In the genomic region with DNA sequence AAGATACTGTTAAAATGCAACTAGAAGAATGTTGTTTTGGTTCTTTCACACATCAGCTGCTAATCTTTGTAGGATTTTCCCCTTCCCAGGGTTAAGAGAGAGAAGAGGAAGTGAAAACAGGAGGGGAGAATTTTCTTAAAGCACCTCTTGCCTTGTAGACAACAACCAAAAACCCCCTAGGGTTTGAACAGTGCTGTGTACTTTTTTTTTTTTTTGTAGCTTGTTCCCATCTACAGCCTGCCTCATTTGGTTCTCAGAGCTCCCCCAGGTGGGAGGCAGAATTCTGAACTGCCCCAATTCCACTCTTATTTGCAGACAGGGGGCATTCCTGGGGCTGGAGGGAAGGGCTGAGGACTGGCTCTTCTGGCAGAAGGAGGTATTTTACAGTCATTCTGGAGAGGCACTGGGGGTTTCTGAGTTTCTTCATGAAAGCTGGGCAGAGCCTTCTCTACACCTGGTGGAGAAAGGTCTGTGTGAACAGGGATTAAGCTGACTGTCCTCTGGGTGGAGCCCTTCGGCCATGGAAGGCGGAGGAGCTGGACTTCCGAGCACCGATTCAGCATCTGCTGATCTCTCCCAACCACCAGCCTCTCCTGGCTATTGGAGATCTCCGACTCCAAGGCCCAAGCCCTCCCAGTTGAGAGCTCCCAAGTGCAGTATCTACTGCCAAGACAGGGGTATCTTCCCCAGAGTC, we compare ENCODE assay signal across 8 cellular contexts. TPM values are rescaled to one million over a fixed set of nuclear protein-coding genes. Genes with fewer than 3 reads are reported as not detected.
DNase-seq lines count a peak whose midpoint lies in the region; ATAC-seq, FAIRE-seq and TF ChIP-seq lines count a peak whose summit lies in the region.

No MANE protein-coding gene starts in this region.

- H3K9ac ChIP-seq in GM12878 (ENCODE audit: control insufficient read depth, insufficient read depth, low read length) (peak overlapping the region; percentile 7; the same call in 1 of the 2 replicates), keratinocyte (ENCODE audit: control insufficient read depth, extremely low read depth, insufficient read depth, low read length) (no peak overlapping the region)

- TF ChIP-seq EP300 in GM12878 (IDR thresholded peaks at IDR 0.05; ENCODE audit: borderline replicate concordance in 1 of 2, control insufficient read depth in 1 of 2, low read depth in 2 of 2, low read length in 2 of 2) (peak; percentile 97 to 98), upper lobe of left lung (IDR thresholded peaks at IDR 0.05) (no peak)

- H3K9me1 ChIP-seq in keratinocyte (ENCODE audit: control insufficient read depth, extremely low read depth, insufficient read depth, low read length): no peaks in the 10 kb centered on the region

- intact Hi-C loops in GM12878 (cut with micrococcal nuclease; ENCODE audit: unreplicated experiment): loop anchor here (1.0 to 5.0 kb wide), 7 partner anchors 12 to 1052 kb away; no protein-coding TSS in a partner anchor

- POLR2A ChIA-PET in GM12878 (lab: Charles Lee): interaction anchor here (0.7 to 7.9 kb wide), 23 partner anchors 9 to 306 kb away, joined by 3 to 117 read pairs (median 11); a partner anchor contains a TSS

- CTCF ChIA-PET in GM12878 (lab: Yijun Ruan, JAX): interaction anchor here (0.6 to 11.9 kb wide), 61 partner anchors 9 to 1401 kb away, joined by 3 to 193 read pairs (median 5); a partner anchor contains a TSS

- dilution Hi-C loops in keratinocyte (cut with MboI; ENCODE audit: extremely low pct_ligation_motif_present, low sequenced_read_pairs): no loop called here

- H3K27ac ChIP-seq in GM12878 (ENCODE audit: control insufficient read depth, insufficient read depth) (peak overlapping the region; percentile 29), keratinocyte (ENCODE audit: control insufficient read depth, insufficient read depth, low read length) (no peak overlapping the region), upper lobe of left lung (no peak overlapping the region)

- TSS peak; percentile 94 for BruUV-seq in GM12878 (replicated peaks; lab: Mats Ljungman, UMichigan)

- H3K27me3 ChIP-seq in GM12878 (replicated peaks in 1 of 2; ENCODE audit: control insufficient read depth in 2 of 2, insufficient read depth in 2 of 2, low read length in 1 of 2) (no peaks in the 10 kb centered on the region), keratinocyte (ENCODE audit: control insufficient read depth, extremely low read depth, insufficient read depth, low read length) (peaks cover 61% of the 10 kb centered on the region), upper lobe of left lung (no peaks in the 10 kb centered on the region)

- H3K4me2 ChIP-seq in GM12878 (ENCODE audit: control insufficient read depth, insufficient read depth) (peak overlapping the region; percentile 66), keratinocyte (ENCODE audit: control insufficient read depth, extremely low read depth, insufficient read depth, low read depth, low read length) (no peak overlapping the region)

- peak; percentile 68 for TF ChIP-seq RAD21 in GM12878 (IDR thresholded peaks at IDR 0.05; ENCODE audit: insufficient read depth, low read depth, low read length)

- no peaks in the 10 kb centered on the region for H4K20me1 ChIP-seq in GM12878 (ENCODE audit: control insufficient read depth, insufficient read depth)
- H4K20me1 ChIP-seq in keratinocyte (ENCODE audit: control insufficient read depth, extremely low read depth, insufficient read depth, low read length): no peaks in the 10 kb centered on the region

- H3K4me1 ChIP-seq in GM12878 (ENCODE audit: control insufficient read depth, insufficient read depth, low read length) (peaks cover 30% of the 10 kb centered on the region), keratinocyte (ENCODE audit: control insufficient read depth, extremely low read depth, insufficient read depth, low read length) (no peaks in the 10 kb centered on the region), upper lobe of left lung (peaks cover 3 to 18% (median 11%) of the 10 kb centered on the region in 4 donors)

- RAD21 ChIA-PET in GM12878 (lab: Charles Lee; ENCODE audit: unreplicated experiment): interaction anchor here (0.6 to 7.9 kb wide), 51 partner anchors 9 to 1074 kb away, joined by 3 to 229 read pairs (median 8); a partner anchor contains a TSS

- peak; percentile 57 to 65 (median 60) for TF ChIP-seq CTCF in GM12878 (IDR thresholded peaks at IDR 0.05 in 2 of 3, conservative IDR thresholded peaks at IDR 0.05 in 1 of 3; ENCODE audit: control insufficient read depth in 2 of 3, extremely low read depth in 1 of 3, insufficient read depth in 1 of 3, low read depth in 3 of 3, low read length in 3 of 3)
- TF ChIP-seq CTCF in keratinocyte (optimal IDR thresholded peaks at IDR 0.05 in 1 of 3, IDR thresholded peaks at IDR 0.05 in 1 of 3, conservative IDR thresholded peaks at IDR 0.05 in 1 of 3; ENCODE audit: extremely low read depth in 1 of 3, insufficient read depth in 2 of 3, low read length in 3 of 3): peak; percentile 49 to 69 (median 54)
- TF ChIP-seq CTCF in upper lobe of left lung (IDR thresholded peaks at IDR 0.05): peak in 5 of 6 experiments; percentile 8 to 59 (median 44)

- peak; percentile 56 for FAIRE-seq in GM12878 (lab: Jason Lieb, UNC)
- no peak for FAIRE-seq in keratinocyte (lab: Jason Lieb, UNC)

- 35% methylated on average over 5 of the region's 5 CpGs for WGBS in GM12878 (ENCODE audit: insufficient coverage, insufficient replicate concordance, low lambda C conversion rate, missing lambda C conversion rate)
- WGBS in upper lobe of left lung, 2 donors: 38 to 52% methylated on average over 4 to 5 of the region's 5 CpGs

- H2AFZ ChIP-seq in GM12878 (ENCODE audit: control insufficient read depth, low read depth, low read length): peak overlapping the region; percentile 55
- no peak overlapping the region for H2AFZ ChIP-seq in keratinocyte (ENCODE audit: control insufficient read depth, low read length)

- H3K9me3 ChIP-seq in GM12878 (replicated peaks; ENCODE audit: control insufficient read depth, insufficient read depth, low read length): no peaks in the 10 kb centered on the region
- H3K9me3 ChIP-seq in keratinocyte (ENCODE audit: control insufficient read depth, low read depth, low read length): no peaks in the 10 kb centered on the region
- H3K9me3 ChIP-seq in upper lobe of left lung: no peaks in the 10 kb centered on the region

- H3K36me3 ChIP-seq in GM12878 (ENCODE audit: control insufficient read depth in 2 of 2, insufficient read depth in 2 of 2, low read length in 1 of 2) (no peaks in the 10 kb centered on the region), keratinocyte (ENCODE audit: control insufficient read depth in 2 of 2, extremely low read depth in 1 of 2, insufficient read depth in 2 of 2, low read length in 2 of 2) (no peaks in the 10 kb centered on the region), upper lobe of left lung (no peaks in the 10 kb centered on the region)

- no peak for TF ChIP-seq POLR2A in GM12878 (IDR thresholded peaks at IDR 0.05; ENCODE audit: low read depth, low read length)
- no peak for TF ChIP-seq POLR2A in upper lobe of left lung (IDR thresholded peaks at IDR 0.05)

- DNase-seq in DMS53 treated with DMSO at 0.1 percent for 48 hours (lab: John Stamatoyannopoulos, UW; ENCODE audit: unreplicated experiment) (peak; percentile 48), NOMO-1 treated with dmso at 0.1 percent for 144 hours (lab: John Stamatoyannopoulos, UW; ENCODE audit: unreplicated experiment) (peak; percentile 30), GM12878 (ENCODE audit: low read depth, low spot score) (peak; percentile 93), keratinocyte (ENCODE audit: low read depth, low spot score) (no peak), upper lobe of left lung (peak in 1 of 2 donors; percentile 56), cerebellar nuclear complex (lab: John Stamatoyannopoulos, UW) (no peak)

- peak; percentile 40 for ATAC-seq in GM19043 (IDR thresholded peaks at IDR 0.05; ENCODE audit: low read depth, unreplicated experiment)
- ATAC-seq in HG03066 (IDR thresholded peaks at IDR 0.05; ENCODE audit: low read depth, unreplicated experiment): peak; percentile 77
- ATAC-seq in GM12878: peak; percentile 75
- peak; percentile 31 to 69 for ATAC-seq in upper lobe of left lung (ENCODE audit: low FRiP score in 2 of 2)

- SMC1A ChIA-PET in GM12878 (lab: Charles Lee; ENCODE audit: uncharacterized antibody, unreplicated experiment): interaction anchor here (0.7 to 8.9 kb wide), 39 partner anchors 9 to 1052 kb away, joined by 3 to 175 read pairs (median 5); a partner anchor contains a TSS

- in situ Hi-C loops in GM12878 (cut with MboI): loop anchor here (5.0 to 10.0 kb wide), 2 partner anchors 187 to 1049 kb away; no protein-coding TSS in a partner anchor

- H3K4me3 ChIP-seq in GM12878: peak overlapping the region; percentile 35; the same call in 1 of the 2 replicates
- H3K4me3 ChIP-seq in keratinocyte (ENCODE audit: control insufficient read depth in 2 of 3, extremely low read depth in 1 of 3, insufficient read depth in 2 of 3, low read depth in 1 of 3, low read length in 3 of 3): no peak overlapping the region
- H3K4me3 ChIP-seq in upper lobe of left lung: no peak overlapping the region

- no peaks in the 10 kb centered on the region for H3K79me2 ChIP-seq in GM12878 (ENCODE audit: control insufficient read depth, insufficient read depth, low read length)
- no peaks in the 10 kb centered on the region for H3K79me2 ChIP-seq in keratinocyte (ENCODE audit: control insufficient read depth, insufficient read depth, low read length)

RNA-seq across cellular contexts. Expression of a gene that starts 32.2 kb away (rescaled TPM):
- 209 and 233 TPM in 2 replicates for total RNA-seq in GM12878 (2013; cell fraction: nucleolus; rRNA removed)
- 91.5 and 109 TPM in 2 replicates for total RNA-seq in GM12878 (2014; rRNA removed)
- 137 and 141 TPM in 2 replicates for total RNA-seq in GM12878 (2014; rRNA removed; fragmentation: Illumina TruSeq; extraction: Trizol)
- total RNA-seq in GM12878 (2021): 114 and 123 TPM in 2 replicates
- 58.9 TPM for polyA plus RNA-seq in GM12878 (2011; ENCODE audit: low read depth)
- polyA plus RNA-seq in GM12878 (2011; rRNA removed): 87.9 and 109 TPM in 2 replicates
- polyA plus RNA-seq in GM12878 (2011; cell fraction: cytosol; rRNA removed): 35.1 and 38.7 TPM in 2 replicates
- polyA plus RNA-seq in GM12878 (2011; cell fraction: nucleus; rRNA removed): 55.5 and 60.3 TPM in 2 replicates
- polyA plus RNA-seq in GM12878 (2012): 72.6 and 83.4 TPM in 2 replicates
- 171 and 201 TPM in 2 replicates for polyA plus RNA-seq in GM12878 (2014; fragmentation: Illumina TruSeq; extraction: Trizol)
- polyA plus RNA-seq in GM12878 (2014; fragmentation: Nextera tagmentation; extraction: Ambion mirVana): 100 to 1,000 TPM; 124 to 145 TPM
- 92.9 and 95.7 TPM in 2 replicates for polyA plus RNA-seq in GM12878 (2014; rRNA removed)
- 100 to 1,000 TPM; 184 to 191 TPM for polyA plus RNA-seq in GM12878 (2016; fragmentation: Nextera tagmentation; extraction: Ambion mirVana)
- 44.1 and 64.2 TPM in 2 replicates for polyA minus RNA-seq in GM12878 (2011; rRNA and poly(A)+ RNA removed)
- 21.4 and 21.6 TPM in 2 replicates for polyA minus RNA-seq in GM12878 (2011; cell fraction: cytosol; rRNA and poly(A)+ RNA removed)
- polyA minus RNA-seq in GM12878 (2011; cell fraction: nucleus; rRNA and poly(A)+ RNA removed): 84.5 and 113 TPM in 2 replicates
- polyA plus RNA-seq in keratinocyte: 38.9 to 60.6 TPM (median 58.4 TPM) in 3 replicates
- polyA plus RNA-seq in keratinocyte (2011; ENCODE audit: low read depth): 131 TPM
- polyA plus RNA-seq in keratinocyte (2011; cell fraction: cytosol; rRNA removed): 44.4 and 57.0 TPM in 2 replicates
- 32.3 and 40.1 TPM in 2 replicates for polyA plus RNA-seq in keratinocyte (2011; cell fraction: nucleus; rRNA removed)
- polyA plus RNA-seq in keratinocyte (2012; ENCODE audit: low replicate concordance): 42.3 and 91.8 TPM in 2 replicates
- polyA minus RNA-seq in keratinocyte: 16.5 to 41.6 TPM (median 25.3 TPM) in 3 replicates
- polyA minus RNA-seq in keratinocyte (2011; cell fraction: cytosol; rRNA and poly(A)+ RNA removed): 12.7 TPM
- polyA minus RNA-seq in keratinocyte (2011; cell fraction: nucleus; rRNA and poly(A)+ RNA removed): 9.3 and 20.3 TPM in 2 replicates
- 10 to 100 TPM; 39.8 to 91.4 (median 65.8) TPM for total RNA-seq in upper lobe of left lung

RNA-seq across cellular contexts. Expression of a gene that starts 49.5 kb away (rescaled TPM):
- total RNA-seq in GM12878 (2013; cell fraction: nucleolus; rRNA removed): 0.39 TPM in 1 of 2 replicates, not detected in the other
- 0.51 and 0.60 TPM in 2 replicates for total RNA-seq in GM12878 (2014; rRNA removed)
- total RNA-seq in GM12878 (2014; rRNA removed; fragmentation: Illumina TruSeq; extraction: Trizol): 0.37 and 0.54 TPM in 2 replicates
- total RNA-seq in GM12878 (2021): 0.08 and 0.21 TPM in 2 replicates
- polyA plus RNA-seq in GM12878 (2011; ENCODE audit: low read depth): not detected
- 6.4 and 10.6 TPM in 2 replicates for polyA plus RNA-seq in GM12878 (2011; rRNA removed)
- polyA plus RNA-seq in GM12878 (2011; cell fraction: cytosol; rRNA removed): 1.6 and 2.3 TPM in 2 replicates
- 1.9 and 2.4 TPM in 2 replicates for polyA plus RNA-seq in GM12878 (2011; cell fraction: nucleus; rRNA removed)
- not detected in 2 replicates for polyA plus RNA-seq in GM12878 (2012)
- 0.44 and 1.1 TPM in 2 replicates for polyA plus RNA-seq in GM12878 (2014; fragmentation: Illumina TruSeq; extraction: Trizol)
- polyA plus RNA-seq in GM12878 (2014; fragmentation: Nextera tagmentation; extraction: Ambion mirVana): under 1 TPM; 0.74 to 0.95 TPM
- 0.20 and 0.32 TPM in 2 replicates for polyA plus RNA-seq in GM12878 (2014; rRNA removed)
- under 1 TPM in 1 of 2 experiments, not detected in 1; 0.31 TPM for polyA plus RNA-seq in GM12878 (2016; fragmentation: Nextera tagmentation; extraction: Ambion mirVana)
- polyA minus RNA-seq in GM12878 (2011; rRNA and poly(A)+ RNA removed): 0.93 and 0.95 TPM in 2 replicates
- 0.94 and 1.1 TPM in 2 replicates for polyA minus RNA-seq in GM12878 (2011; cell fraction: cytosol; rRNA and poly(A)+ RNA removed)
- polyA minus RNA-seq in GM12878 (2011; cell fraction: nucleus; rRNA and poly(A)+ RNA removed): 2.3 and 2.9 TPM in 2 replicates
- 0.45 to 0.76 TPM (median 0.49 TPM) in 3 replicates for polyA plus RNA-seq in keratinocyte
- polyA plus RNA-seq in keratinocyte (2011; ENCODE audit: low read depth): 0.64 TPM
- 0.48 and 0.66 TPM in 2 replicates for polyA plus RNA-seq in keratinocyte (2011; cell fraction: cytosol; rRNA removed)
- 0.47 and 0.63 TPM in 2 replicates for polyA plus RNA-seq in keratinocyte (2011; cell fraction: nucleus; rRNA removed)
- polyA plus RNA-seq in keratinocyte (2012; ENCODE audit: low replicate concordance): 0.34 TPM in 1 of 2 replicates, not detected in the other
- polyA minus RNA-seq in keratinocyte: 0.19 TPM in 1 of 3 replicates, not detected in the others
- polyA minus RNA-seq in keratinocyte (2011; cell fraction: cytosol; rRNA and poly(A)+ RNA removed): not detected
- polyA minus RNA-seq in keratinocyte (2011; cell fraction: nucleus; rRNA and poly(A)+ RNA removed): not detected in 2 replicates
- 1 to 10 TPM in 1 of 6 donors, under 1 TPM in 1, not detected in 4; 0.86 to 1.2 TPM for total RNA-seq in upper lobe of left lung

RNA-seq across cellular contexts. Expression of a gene that starts 50.2 kb away (rescaled TPM):
- 1,072 and 1,160 TPM in 2 replicates for total RNA-seq in GM12878 (2013; cell fraction: nucleolus; rRNA removed)
- total RNA-seq in GM12878 (2014; rRNA removed) (235 and 242 TPM in 2 replicates), GM12878 (2014; rRNA removed; fragmentation: Illumina TruSeq; extraction: Trizol) (131 and 136 TPM in 2 replicates), GM12878 (2021) (192 and 209 TPM in 2 replicates), upper lobe of left lung (1 to 10 TPM in 3 of 6 donors, under 1 TPM in 1, not detected in 2; 0.30 to 2.8 (median 1.4) TPM)
- 96.4 TPM for polyA plus RNA-seq in GM12878 (2011; ENCODE audit: low read depth)
- polyA plus RNA-seq in GM12878 (2011; rRNA removed) (696 and 1,171 TPM in 2 replicates), GM12878 (2014; fragmentation: Illumina TruSeq; extraction: Trizol) (171 and 245 TPM in 2 replicates), GM12878 (2014; fragmentation: Nextera tagmentation; extraction: Ambion mirVana) (100 to 1,000 TPM; 235 to 294 TPM), GM12878 (2014; rRNA removed) (258 and 274 TPM in 2 replicates), GM12878 (2016; fragmentation: Nextera tagmentation; extraction: Ambion mirVana) (100 to 1,000 TPM; 571 to 606 TPM), keratinocyte (0.06 to 0.63 TPM (median 0.16 TPM) in 3 replicates)
- 1,486 and 1,699 TPM in 2 replicates for polyA plus RNA-seq in GM12878 (2011; cell fraction: cytosol; rRNA removed)
- 1,140 and 1,750 TPM in 2 replicates for polyA plus RNA-seq in GM12878 (2011; cell fraction: nucleus; rRNA removed)
- polyA plus RNA-seq in GM12878 (2012): 149 and 215 TPM in 2 replicates
- 2,298 and 2,348 TPM in 2 replicates for polyA minus RNA-seq in GM12878 (2011; rRNA and poly(A)+ RNA removed)
- 332 and 352 TPM in 2 replicates for polyA minus RNA-seq in GM12878 (2011; cell fraction: cytosol; rRNA and poly(A)+ RNA removed)
- 378 and 542 TPM in 2 replicates for polyA minus RNA-seq in GM12878 (2011; cell fraction: nucleus; rRNA and poly(A)+ RNA removed)
- not detected for polyA plus RNA-seq in keratinocyte (2011; ENCODE audit: low read depth)
- 0.04 TPM in 1 of 2 replicates, not detected in the other for polyA plus RNA-seq in keratinocyte (2011; cell fraction: cytosol; rRNA removed)
- polyA plus RNA-seq in keratinocyte (2011; cell fraction: nucleus; rRNA removed): 0.31 TPM in 1 of 2 replicates, not detected in the other
- polyA plus RNA-seq in keratinocyte (2012; ENCODE audit: low replicate concordance): 0.05 and 0.16 TPM in 2 replicates
- 0.33 TPM in 1 of 3 replicates, not detected in the others for polyA minus RNA-seq in keratinocyte
- polyA minus RNA-seq in keratinocyte (2011; cell fraction: cytosol; rRNA and poly(A)+ RNA removed): not detected
- polyA minus RNA-seq in keratinocyte (2011; cell fraction: nucleus; rRNA and poly(A)+ RNA removed): not detected in 2 replicates

Comparison
In these comparisons a context has a peak if more than half of its experiments do, and no peak if none do; other contexts are left out.
1. DNase-seq: peak in DMS53 treated with DMSO at 0.1 percent for 48 hours (single experiment), NOMO-1 treated with dmso at 0.1 percent for 144 hours (single experiment) and GM12878 (single experiment); none in keratinocyte (single experiment) and cerebellar nuclear complex (0 of 2).
2. RNA of a gene that starts 50.2 kb away (total RNA-seq): 131 to 1,160 TPM in GM12878; 0.30 to 2.8 TPM in upper lobe of left lung; every median in the first group is over 10 times any median in the second.
3. Peak in every context shown above with its lines, with median percentiles within 50 percentile points of each other: ATAC-seq and CTCF ChIP-seq.